Comparison of ENCODE assay signal across 8 cellular contexts in genomic region chr3:179322481-179323196, GRCh38. TPM values are rescaled to one million over a fixed set of nuclear protein-coding genes. Genes with fewer than 3 reads are reported as not detected.
DNase-seq lines count a peak whose midpoint lies in the region; ATAC-seq and TF ChIP-seq lines count a peak whose summit lies in the region.

ZNF639 (plus strand) TSS chr3:179323031; CDS start chr3:179328294, 5,263 bp downstream.

- peak within 1 kb of the TSS; percentile 83 for H3K27ac ChIP-seq in CD8-positive, alpha-beta T cell (ENCODE audit: low read depth, low read length)

- peaks cover 17% of the 10 kb centered on the region for H3K36me3 Mint-ChIP-seq in CD8-positive, alpha-beta T cell
- peaks cover 18% of the 10 kb centered on the region for H3K36me3 Mint-ChIP-seq in activated CD8-positive, alpha-beta T cell treated with anti-CD3 and anti-CD28 coated beads, Interleukin-2, amount 10 ng/mL, durations not matched to agents 7 days and 5 days (ENCODE audit: low read depth)
- H3K36me3 Mint-ChIP-seq in memory B cell = no peaks in the 10 kb centered on the region

- no peaks in the 10 kb centered on the region for H3K9me3 Mint-ChIP-seq in CD8-positive, alpha-beta T cell
- H3K9me3 Mint-ChIP-seq in activated CD8-positive, alpha-beta T cell treated with anti-CD3 and anti-CD28 coated beads, Interleukin-2, amount 10 ng/mL, durations not matched to agents 7 days and 5 days (ENCODE audit: insufficient read depth) = no peaks in the 10 kb centered on the region
- no peaks in the 10 kb centered on the region for H3K9me3 Mint-ChIP-seq in memory B cell

- H3K4me1 Mint-ChIP-seq in CD8-positive, alpha-beta T cell (ENCODE audit: low read depth) = peaks cover 34% of the 10 kb centered on the region
- H3K4me1 Mint-ChIP-seq in activated CD8-positive, alpha-beta T cell treated with anti-CD3 and anti-CD28 coated beads, Interleukin-2, amount 10 ng/mL, durations not matched to agents 7 days and 5 days (ENCODE audit: low read depth) = peaks cover 32% of the 10 kb centered on the region
- H3K4me1 Mint-ChIP-seq in memory B cell = peaks cover 23% of the 10 kb centered on the region

- TF ChIP-seq CTCF in CD8-positive, alpha-beta T cell (IDR thresholded peaks at IDR 0.05) = peak; percentile 87

- POLR2A ChIA-PET in CD8-positive, alpha-beta T cell (lab: Charles Lee) = interaction anchor here (0.6 to 2.9 kb wide), 10 partner anchors 16 to 307 kb away, joined by 3 to 21 read pairs (median 4); partner anchors contain the start of genes ACTL6A, MFN1, PIK3CA and ZMAT3
- POLR2A ChIA-PET in activated CD8-positive, alpha-beta T cell treated with anti-CD3 and anti-CD28 coated beads, Interleukin-2, amount 10 ng/mL, durations not matched to agents 7 days and 5 days (lab: Charles Lee) = interaction anchor here (0.7 to 3.0 kb wide), 5 partner anchors 24 to 251 kb away, joined by 3 to 14 read pairs (median 4); partner anchors contain the start of genes ACTL6A, MFN1, PIK3CA and ZMAT3

- peak within 1 kb of the TSS; percentile 84 for H3K4me3 ChIP-seq in CD8-positive, alpha-beta T cell (ENCODE audit: low read depth, low read length)

- peak; percentile 70 to 89 (median 81) for DNase-seq in CD8-positive, alpha-beta T cell
- DNase-seq in NCI-H82 (lab: John Stamatoyannopoulos, UW) (peak; percentile 99), memory B cell (ENCODE audit: low spot score in 2 of 2) (peak; percentile 89 to 91)
- peak; percentile 86 for DNase-seq in activated CD8-positive, alpha-beta T cell treated with anti-CD3 and anti-CD28 coated beads, Interleukin-2, amount 10 ng/mL, durations not matched to agents 7 days and 5 days
- DNase-seq in effector CD8-positive, alpha-beta T cell (lab: John Stamatoyannopoulos, UW) = peak; percentile 78
- peak; percentile 71 for DNase-seq in stimulated activated CD8-positive, alpha-beta memory T cell treated with anti-CD3 and anti-CD28 coated beads, Interleukin-12 subunit alpha, Interleukin-12 subunit beta, amount 100 ng/mL, for 24 hours (ENCODE audit: extremely low read depth)

- H3K27ac Mint-ChIP-seq in CD8-positive, alpha-beta T cell = peak within 1 kb of the TSS; percentile 96
- H3K27ac Mint-ChIP-seq in activated CD8-positive, alpha-beta T cell treated with anti-CD3 and anti-CD28 coated beads, Interleukin-2, amount 10 ng/mL, durations not matched to agents 7 days and 5 days = peak within 1 kb of the TSS; percentile 94
- H3K27ac Mint-ChIP-seq in memory B cell = peak within 1 kb of the TSS; percentile 95

- H3K36me3 ChIP-seq in CD8-positive, alpha-beta T cell (ENCODE audit: insufficient read depth, low read length) = no peaks in the 10 kb centered on the region

- H3K27me3 ChIP-seq in CD8-positive, alpha-beta T cell (ENCODE audit: insufficient read depth, low read length) = no peaks in the 10 kb centered on the region

- H3K4me1 ChIP-seq in CD8-positive, alpha-beta T cell (ENCODE audit: insufficient read depth, low read length) = peaks cover 24% of the 10 kb centered on the region

- H3K9me3 ChIP-seq in CD8-positive, alpha-beta T cell (ENCODE audit: low read length) = no peaks in the 10 kb centered on the region

- intact Hi-C loops in CD8-positive, alpha-beta T cell (cut with DNase I, micrococcal nuclease) = loop anchor here (1.0 to 10.0 kb wide), 14 partner anchors 25 to 1592 kb away; partner anchors contain the start of genes ACTL6A (in 2 of the 2), FXR1 (in 2 of the 2), MFN1 (in 2 of the 2) and ZMAT3 (in 2 of the 2)

- peak; percentile 87 for ATAC-seq in CD8-positive, alpha-beta T cell
- ATAC-seq in GM19397 (IDR thresholded peaks at IDR 0.05; ENCODE audit: unreplicated experiment) (peak; percentile 80), HG03565 (IDR thresholded peaks at IDR 0.05; ENCODE audit: unreplicated experiment) (peak; percentile 71), memory B cell (ENCODE audit: low read depth) (peak; percentile 85)
- ATAC-seq in activated CD8-positive, alpha-beta T cell treated with anti-CD3 and anti-CD28 coated beads, Interleukin-2, amount 10 ng/mL, durations not matched to agents 7 days and 5 days = peak; percentile 86

- peak within 1 kb of the TSS; percentile 84 for H3K4me3 Mint-ChIP-seq in CD8-positive, alpha-beta T cell
- H3K4me3 Mint-ChIP-seq in activated CD8-positive, alpha-beta T cell treated with anti-CD3 and anti-CD28 coated beads, Interleukin-2, amount 10 ng/mL, durations not matched to agents 7 days and 5 days = peak within 1 kb of the TSS; percentile 92
- peak within 1 kb of the TSS; percentile 92 for H3K4me3 Mint-ChIP-seq in memory B cell

- CTCF ChIA-PET in CD8-positive, alpha-beta T cell (lab: Charles Lee) = interaction anchor here (0.9 to 4.7 kb wide), 10 partner anchors 13 to 327 kb away, joined by 3 to 29 read pairs (median 3); partner anchors contain the start of gene PIK3CA
- CTCF ChIA-PET in activated CD8-positive, alpha-beta T cell treated with anti-CD3 and anti-CD28 coated beads, Interleukin-2, amount 10 ng/mL, durations not matched to agents 7 days and 5 days (lab: Charles Lee) = interaction anchor here (0.8 to 5.0 kb wide), 13 partner anchors 26 to 307 kb away, joined by 3 to 39 read pairs (median 5); partner anchors contain the start of genes ACTL6A and ZMAT3

- no peaks in the 10 kb centered on the region for H3K27me3 Mint-ChIP-seq in CD8-positive, alpha-beta T cell (ENCODE audit: low read depth)
- H3K27me3 Mint-ChIP-seq in activated CD8-positive, alpha-beta T cell treated with anti-CD3 and anti-CD28 coated beads, Interleukin-2, amount 10 ng/mL, durations not matched to agents 7 days and 5 days (ENCODE audit: low read depth) = peaks cover 2% of the 10 kb centered on the region
- no peaks in the 10 kb centered on the region for H3K27me3 Mint-ChIP-seq in memory B cell

RNA-seq across cellular contexts. Expression of gene ZNF639, which starts in this region (rescaled TPM):
- 100 to 1,000 TPM; 103 to 112 TPM for total RNA-seq in CD8-positive, alpha-beta T cell
- 10 to 100 TPM; 36.3 to 40.6 TPM for total RNA-seq in activated CD8-positive, alpha-beta T cell treated with anti-CD3 and anti-CD28 coated beads, Interleukin-2, amount 10 ng/mL, durations not matched to agents 7 days and 5 days

Comparison
In these comparisons a context has a peak if more than half of its experiments do, and no peak if none do; other contexts are left out.
1. Peak in every context shown above with its lines: DNase-seq, ATAC-seq, H3K4me3 ChIP-seq and H3K27ac ChIP-seq.